ENCODE assay signal across 30 cellular contexts in the genomic region with DNA sequence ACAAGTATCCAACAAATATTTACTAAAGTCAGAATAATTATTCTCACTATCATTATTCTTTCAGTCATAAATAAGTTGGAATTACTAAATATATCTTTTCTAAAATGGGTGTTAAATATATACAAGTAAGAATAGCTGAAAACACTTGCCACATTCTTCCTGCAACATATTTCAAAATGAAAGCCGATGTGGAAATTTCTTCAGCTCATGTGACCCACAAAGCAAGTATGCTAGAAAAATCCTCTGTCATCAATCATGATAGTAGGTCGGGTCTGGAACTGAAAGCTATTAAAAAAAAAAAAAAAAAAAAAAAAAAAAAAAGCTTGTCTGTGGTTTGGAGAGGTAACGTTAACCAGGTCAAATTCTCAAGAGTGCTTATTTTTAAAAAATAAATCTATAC.
"Had no signal": no experiment of that assay in that cellular context is flagged by ENCODE, and none has a peak within 500 bp of the region (broad histone marks: within the 10 kb centered on the region; RNA-seq: fewer than 3 reads in every experiment).

No MANE protein-coding gene starts in this region.

- H3K4me3 ChIP-seq: breast epithelium, psoas muscle, sigmoid colon, smooth muscle cell, vagina had no signal

- ATAC-seq: activated CD4-positive, CD25-positive, alpha-beta regulatory T cell treated with anti-CD3 and anti-CD28 coated beads, Interleukin-2, amount 50 U/mL, for 24 hours; esophagus mucosa; naive thymus-derived CD4-positive, alpha-beta T cell; psoas muscle; stimulated activated memory B cell treated with anti-CD40 and anti-IgM and Interleukin-4, amounts not matched to agents 10 μg/mL and 1 μg/mL and 100 μg/mL, for 72 hours; stimulated activated naive CD8-positive, alpha-beta T cell treated with anti-CD3 and anti-CD28 coated beads, Interleukin-15, amount 100 ng/mL, for 72 hours had no signal

- H3K27me3 ChIP-seq: breast epithelium, sigmoid colon, vagina had no signal

- H3K4me1 ChIP-seq: breast epithelium, psoas muscle, vagina had no signal

- H3K36me3 ChIP-seq: breast epithelium, sigmoid colon, vagina, WERI-Rb-1 had no signal

- H3K27ac ChIP-seq: breast epithelium, parathyroid adenoma, psoas muscle, vagina, WERI-Rb-1 had no signal

- H3K4me2 ChIP-seq: smooth muscle cell had no signal

- H3K79me2 ChIP-seq: parathyroid adenoma had no signal

- DNase-seq: activated CD4-positive, alpha-beta T cell treated with anti-CD3 and anti-CD28 coated beads for 48 hours; activated CD4-positive, alpha-beta T cell treated with anti-CD3 and anti-CD28 coated beads, Interleukin-2, amount 50 U/mL, for 48 hours; activated CD8-positive, alpha-beta memory T cell treated with anti-CD3 and anti-CD28 coated beads, Interleukin-2, amount 50 U/mL, for 48 hours; activated gamma-delta T cell; activated naive CD4-positive, alpha-beta T cell treated with anti-CD3 and anti-CD28 coated beads, Interleukin-2, amount 50 U/mL, for 16 hours; activated T-cell treated with anti-CD3 and anti-CD28 coated beads, Interleukin-2, amount 50 U/mL, for 24 hours; amygdala; endodermal cell; glutamatergic neuron; hippocampal formation; kidney; midbrain; naive thymus-derived CD4-positive, alpha-beta T cell; nucleus accumbens; psoas muscle; sigmoid colon; stimulated activated CD4-positive, alpha-beta T cell treated with anti-CD3 and anti-CD28 coated beads, Interleukin-1b, Interleukin-23, amount 100 ng/mL, for 48 hours; stimulated activated CD4-positive, alpha-beta T cell treated with anti-CD3 and anti-CD28 coated beads, Interleukin-4, amount 100 ng/mL, for 4 hours; stimulated activated CD8-positive, alpha-beta memory T cell treated with anti-CD3 and anti-CD28 coated beads, Interleukin-4, amount 100 ng/mL, for 48 hours; stimulated activated naive CD8-positive, alpha-beta T cell treated with anti-CD3 and anti-CD28 coated beads, Interleukin-15, amount 100 ng/mL, for 72 hours; substantia nigra; T-helper 1 cell; WERI-Rb-1 had no signal

- H3K9me3 ChIP-seq: psoas muscle, vagina had no signal
